In the genomic region with DNA sequence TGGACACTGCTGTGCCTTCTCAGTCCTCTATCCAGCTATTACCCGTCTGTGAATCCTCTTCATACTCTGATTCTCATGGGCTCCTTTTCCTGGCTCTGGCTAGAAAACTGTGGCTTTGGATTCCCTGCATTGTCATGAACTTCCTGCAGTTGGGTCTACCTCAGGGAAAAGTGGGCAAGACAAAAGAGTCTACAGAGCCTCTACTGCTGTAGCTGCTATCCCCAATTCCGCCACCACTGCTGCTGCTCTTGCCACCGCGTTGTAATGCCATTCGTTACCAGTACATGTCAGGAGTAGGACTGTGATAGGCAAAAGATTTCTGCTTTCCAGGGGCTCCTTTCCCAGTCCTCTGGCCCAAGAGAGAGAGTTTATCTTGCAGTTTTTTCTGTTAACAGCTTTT, we compare ENCODE assay signal across 2 cellular contexts.
TF ChIP-seq lines count a peak whose summit lies in the region.

No MANE protein-coding gene starts in this region.

TF ChIP-seq in HEK293T, 16 proteins besides CTCF, POLR2A, EP300 and RAD21 (continued from another document):
- TF ChIP-seq, protein P1, sequence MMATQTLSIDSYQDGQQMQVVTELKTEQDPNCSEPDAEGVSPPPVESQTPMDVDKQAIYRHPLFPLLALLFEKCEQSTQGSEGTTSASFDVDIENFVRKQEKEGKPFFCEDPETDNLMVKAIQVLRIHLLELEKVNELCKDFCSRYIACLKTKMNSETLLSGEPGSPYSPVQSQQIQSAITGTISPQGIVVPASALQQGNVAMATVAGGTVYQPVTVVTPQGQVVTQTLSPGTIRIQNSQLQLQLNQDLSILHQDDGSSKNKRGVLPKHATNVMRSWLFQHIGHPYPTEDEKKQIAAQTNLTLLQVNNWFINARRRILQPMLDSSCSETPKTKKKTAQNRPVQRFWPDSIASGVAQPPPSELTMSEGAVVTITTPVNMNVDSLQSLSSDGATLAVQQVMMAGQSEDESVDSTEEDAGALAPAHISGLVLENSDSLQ (IDR thresholded peaks at IDR 0.05), result no peak
- TF ChIP-seq FOXM1 (IDR thresholded peaks at IDR 0.05; ENCODE audit: borderline replicate concordance) (no peak), SUZ12 (IDR thresholded peaks at IDR 0.05) (no peak)

TF ChIP-seq in K562, 482 proteins besides CTCF, POLR2A, EP300 and RAD21 (continued from another document):
- TF ChIP-seq, protein P2, sequence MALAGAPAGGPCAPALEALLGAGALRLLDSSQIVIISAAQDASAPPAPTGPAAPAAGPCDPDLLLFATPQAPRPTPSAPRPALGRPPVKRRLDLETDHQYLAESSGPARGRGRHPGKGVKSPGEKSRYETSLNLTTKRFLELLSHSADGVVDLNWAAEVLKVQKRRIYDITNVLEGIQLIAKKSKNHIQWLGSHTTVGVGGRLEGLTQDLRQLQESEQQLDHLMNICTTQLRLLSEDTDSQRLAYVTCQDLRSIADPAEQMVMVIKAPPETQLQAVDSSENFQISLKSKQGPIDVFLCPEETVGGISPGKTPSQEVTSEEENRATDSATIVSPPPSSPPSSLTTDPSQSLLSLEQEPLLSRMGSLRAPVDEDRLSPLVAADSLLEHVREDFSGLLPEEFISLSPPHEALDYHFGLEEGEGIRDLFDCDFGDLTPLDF (CRISPR knock-in tag; IDR thresholded peaks at IDR 0.05), result no peak
